ENCODE assay signal across 16 cellular contexts in the genomic region with DNA sequence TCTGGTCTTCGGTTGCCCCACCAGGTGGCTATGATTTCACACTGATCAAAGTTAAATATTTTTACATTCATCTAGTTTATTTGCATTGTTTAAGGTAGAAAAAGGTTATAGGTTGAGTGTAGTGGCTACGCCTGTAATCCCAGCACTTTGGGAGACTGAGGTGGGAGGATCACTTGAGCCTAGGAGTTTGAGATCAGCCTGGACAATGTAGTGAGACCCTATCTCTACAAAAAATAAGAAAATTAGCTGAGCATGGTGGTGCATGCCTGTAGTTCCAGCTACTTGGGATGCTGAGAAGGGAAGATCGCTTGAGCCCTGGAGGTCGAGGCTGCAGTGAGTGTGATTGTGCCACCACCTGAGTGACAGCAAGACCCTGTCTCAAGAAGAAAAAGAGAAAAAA.
"Had no signal": no experiment of that assay in that cellular context is flagged by ENCODE, and none has a peak within 500 bp of the region (broad histone marks: within the 10 kb centered on the region; RNA-seq: fewer than 3 reads in every experiment).

No MANE protein-coding gene starts in this region.

- H3K9me3 Mint-ChIP-seq: brain; dendritic cell treated with granulocyte-macrophage colony-stimulating factor and Interleukin-4, amounts not matched to agents 40 ng/mL and 50 ng/mL, for 4 days; nephron progenitor cell; stimulated activated naive CD8-positive, alpha-beta T cell treated with anti-CD3 and anti-CD28 coated beads, Interleukin-15, Interleukin-2, amounts not matched to agents 100 ng/mL and 50 ng/mL, for 24 hours had no signal

- H3K27ac Mint-ChIP-seq: brain, nephron progenitor cell had no signal

- DNase-seq: activated CD4-positive, alpha-beta T cell treated with anti-CD3 and anti-CD28 coated beads for 48 hours; activated naive CD4-positive, alpha-beta T cell; activated T-cell treated with anti-CD3 and anti-CD28 coated beads, Interleukin-2, amount 50 U/mL, for 48 hours; adrenal gland; erythroblast; left ventricle myocardium superior; mesenchymal stem cell; nephron progenitor cell; stimulated activated CD4-positive, alpha-beta T cell treated with anti-CD3 and anti-CD28 coated beads, Interleukin-12 subunit alpha, Interleukin-12 subunit beta, amount 100 ng/mL, for 4 hours; stimulated activated CD4-positive, alpha-beta T cell treated with anti-CD3 and anti-CD28 coated beads, Interleukin-2, amount 100 ng/mL, for 48 hours had no signal

- H3K27me3 ChIP-seq: adrenal gland, vagina had no signal

- H3K4me3 ChIP-seq: adrenal gland, thoracic aorta, vagina had no signal

- H3K4me3 Mint-ChIP-seq: brain; dendritic cell treated with granulocyte-macrophage colony-stimulating factor and Interleukin-4, amounts not matched to agents 40 ng/mL and 50 ng/mL, for 4 days; nephron progenitor cell; stimulated activated naive CD8-positive, alpha-beta T cell treated with anti-CD3 and anti-CD28 coated beads, Interleukin-15, Interleukin-2, amounts not matched to agents 100 ng/mL and 50 ng/mL, for 24 hours had no signal

- H3K36me3 ChIP-seq: adrenal gland, thoracic aorta, vagina had no signal

- H3K9me3 ChIP-seq: adrenal gland, thoracic aorta, vagina had no signal

- ATAC-seq: left ventricle myocardium superior had no signal

- H3K27ac ChIP-seq: adrenal gland, thoracic aorta, vagina, VCaP had no signal

- H3K27me3 Mint-ChIP-seq: brain; dendritic cell treated with granulocyte-macrophage colony-stimulating factor and Interleukin-4, amounts not matched to agents 40 ng/mL and 50 ng/mL, for 4 days; stimulated activated naive CD8-positive, alpha-beta T cell treated with anti-CD3 and anti-CD28 coated beads, Interleukin-15, Interleukin-2, amounts not matched to agents 100 ng/mL and 50 ng/mL, for 24 hours had no signal
